In the genomic region with DNA sequence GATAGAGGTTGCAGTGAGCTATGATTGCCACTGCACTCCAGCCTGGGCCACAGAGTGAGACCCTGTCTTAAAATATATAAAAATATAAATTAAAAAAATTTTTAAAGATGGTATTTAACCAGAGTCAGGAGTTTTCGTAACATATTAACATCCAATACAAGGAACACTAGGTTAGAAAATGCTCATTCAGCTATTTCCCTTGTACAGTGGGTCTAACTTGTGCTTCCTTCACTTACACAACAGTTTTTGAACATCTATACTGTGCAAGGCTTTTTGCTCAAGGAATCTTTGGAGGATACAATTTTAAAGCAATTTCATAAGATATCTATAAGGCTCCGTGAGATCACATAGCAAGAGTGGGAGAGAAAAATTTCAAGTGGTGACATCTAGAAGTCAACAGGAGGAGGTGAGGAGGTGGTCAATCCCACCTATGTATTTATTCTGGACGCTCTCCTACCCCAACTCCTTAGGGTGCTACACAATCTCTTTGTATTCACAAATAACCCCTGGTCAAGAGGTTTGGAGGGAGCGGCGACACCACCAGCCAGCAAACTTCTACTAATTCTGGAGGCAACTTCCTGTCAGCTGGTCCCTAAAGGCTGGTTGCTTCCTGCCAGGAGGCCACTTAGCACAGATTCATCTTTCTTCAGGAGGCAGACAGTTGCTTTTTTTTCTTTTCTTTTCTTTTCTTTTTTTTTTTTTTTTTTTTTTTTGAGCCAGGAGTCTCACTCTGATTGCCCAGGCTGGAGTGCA, we compare ENCODE assay signal across 21 cellular contexts. TPM values are rescaled to one million over a fixed set of nuclear protein-coding genes. Genes with fewer than 3 reads are reported as not detected.
DNase-seq lines count a peak whose midpoint lies in the region; ATAC-seq, FAIRE-seq and TF ChIP-seq lines count a peak whose summit lies in the region.
"Had no signal": no experiment of that assay in that cellular context is flagged by ENCODE, and none has a peak within 500 bp of the region (broad histone marks: within the 10 kb centered on the region; RNA-seq: fewer than 3 reads in every experiment).

No MANE protein-coding gene starts in this region.

- no peaks in the 10 kb centered on the region for H3K36me3 ChIP-seq in OCI-LY1 (ENCODE audit: insufficient read depth, low read length)
- H3K36me3 ChIP-seq: uterus had no signal

- CTCF ChIA-PET in activated CD8-positive, alpha-beta memory T cell treated with anti-CD3 and anti-CD28 coated beads, Interleukin-2, amount 10 ng/mL, durations not matched to agents 7 days and 5 days (lab: Charles Lee) = interaction anchor here (0.7 to 1.2 kb wide), 3 partner anchors 14 to 173 kb away, joined by 3 to 4 read pairs (median 3); no protein-coding TSS in a partner anchor

- H3K4me3 Mint-ChIP-seq in activated CD8-positive, alpha-beta memory T cell treated with anti-CD3 and anti-CD28 coated beads, Interleukin-2, amount 10 ng/mL, durations not matched to agents 7 days and 5 days = no peak overlapping the region
- H3K4me3 Mint-ChIP-seq: immature natural killer cell; natural killer cell treated with Interleukin-12 subunit alpha and Interleukin-12 subunit beta and Interleukin-15 and Interleukin-18, amount 100 ng/mL, for 72 hours had no signal

- peak overlapping the region; percentile 54 for H3K27ac ChIP-seq in OCI-LY1 (ENCODE audit: low read depth, low read length, poor library complexity, severe bottlenecking)
- H3K27ac ChIP-seq in foreskin keratinocyte = peak overlapping the region; percentile 27
- H3K27ac ChIP-seq: GM23248, uterus had no signal

- H3K27ac Mint-ChIP-seq in activated CD8-positive, alpha-beta memory T cell treated with anti-CD3 and anti-CD28 coated beads, Interleukin-2, amount 10 ng/mL, durations not matched to agents 7 days and 5 days = peak overlapping the region; percentile 62
- H3K27ac Mint-ChIP-seq: progenitor cell of endocrine pancreas had no signal

- no peaks in the 10 kb centered on the region for H3K79me2 ChIP-seq in OCI-LY1 (ENCODE audit: insufficient read depth, low read length)

- H3F3A ChIP-seq in OCI-LY1 (ENCODE audit: insufficient read depth, low read length) = no peaks in the 10 kb centered on the region

- H3K9me2 ChIP-seq in OCI-LY1 (ENCODE audit: low read depth, low read length) = no peaks in the 10 kb centered on the region

- H3K36me3 Mint-ChIP-seq in activated CD8-positive, alpha-beta memory T cell treated with anti-CD3 and anti-CD28 coated beads, Interleukin-2, amount 10 ng/mL, durations not matched to agents 7 days and 5 days = peaks cover 30% of the 10 kb centered on the region
- H3K36me3 Mint-ChIP-seq: immature natural killer cell; natural killer cell treated with Interleukin-12 subunit alpha and Interleukin-12 subunit beta and Interleukin-15 and Interleukin-18, amount 100 ng/mL, for 72 hours had no signal

- H4K20me1 ChIP-seq in OCI-LY1 (ENCODE audit: insufficient read depth, low read length) = no peaks in the 10 kb centered on the region

- TF ChIP-seq CTCF in OCI-LY1 (IDR thresholded peaks at IDR 0.05; ENCODE audit: low read length) (no peak), foreskin keratinocyte (conservative IDR thresholded peaks at IDR 0.05) (no peak)

- peak overlapping the region; percentile 29; the same call in 1 of the 2 replicates for H3K4me2 ChIP-seq in OCI-LY1 (ENCODE audit: low read length)

- H3K27me3 Mint-ChIP-seq in activated CD8-positive, alpha-beta memory T cell treated with anti-CD3 and anti-CD28 coated beads, Interleukin-2, amount 10 ng/mL, durations not matched to agents 7 days and 5 days = no peaks in the 10 kb centered on the region
- H3K27me3 Mint-ChIP-seq: natural killer cell treated with Interleukin-12 subunit alpha and Interleukin-12 subunit beta and Interleukin-15 and Interleukin-18, amount 100 ng/mL, for 72 hours; progenitor cell of endocrine pancreas had no signal

- no peak overlapping the region for H2AFZ ChIP-seq in OCI-LY1 (ENCODE audit: low read length)
- H2AFZ ChIP-seq: GM23248 had no signal

- no peaks in the 10 kb centered on the region for H3K9me3 Mint-ChIP-seq in activated CD8-positive, alpha-beta memory T cell treated with anti-CD3 and anti-CD28 coated beads, Interleukin-2, amount 10 ng/mL, durations not matched to agents 7 days and 5 days (ENCODE audit: low read depth)
- H3K9me3 Mint-ChIP-seq: immature natural killer cell; natural killer cell treated with Interleukin-12 subunit alpha and Interleukin-12 subunit beta and Interleukin-15 and Interleukin-18, amount 100 ng/mL, for 72 hours had no signal

- H3K4me1 ChIP-seq in OCI-LY1 (ENCODE audit: insufficient read depth, low read length, severe bottlenecking) (peaks cover 58% of the 10 kb centered on the region), foreskin keratinocyte (peaks cover under 1% of the 10 kb centered on the region)

- no peak overlapping the region for H3K9ac ChIP-seq in OCI-LY1 (ENCODE audit: low read length)
- H3K9ac ChIP-seq: GM23248 had no signal

- H3K27me3 ChIP-seq in OCI-LY1 (ENCODE audit: insufficient read depth, low read length) (no peaks in the 10 kb centered on the region), foreskin keratinocyte (no peaks in the 10 kb centered on the region)
- H3K27me3 ChIP-seq: body of pancreas, uterus had no signal

- H3K9me3 ChIP-seq in OCI-LY1 (ENCODE audit: low read length) = no peaks in the 10 kb centered on the region
- H3K9me3 ChIP-seq: body of pancreas, uterus had no signal

- no peak overlapping the region for H3K4me3 ChIP-seq in OCI-LY1 (ENCODE audit: low read depth, low read length, poor library complexity, severe bottlenecking)
- H3K4me3 ChIP-seq: body of pancreas, GM23248, lung, uterus had no signal

- ATAC-seq in activated CD8-positive, alpha-beta memory T cell treated with anti-CD3 and anti-CD28 coated beads, Interleukin-2, amount 10 ng/mL, durations not matched to agents 7 days and 5 days = no peak
- no peak for ATAC-seq in foreskin keratinocyte
- ATAC-seq in HG03025 (IDR thresholded peaks at IDR 0.05; ENCODE audit: low FRiP score, unreplicated experiment) = no peak
- ATAC-seq in SK-N-SH treated with all-trans-retinoic acid at 6 μM for 48 hours = no peak
- ATAC-seq in GM21529 (IDR thresholded peaks at IDR 0.05; ENCODE audit: unreplicated experiment) = no peak
- ATAC-seq: body of pancreas; natural killer cell treated with Interleukin-12 subunit alpha and Interleukin-12 subunit beta and Interleukin-15 and Interleukin-18, amount 100 ng/mL, for 72 hours had no signal

- DNase-seq in activated CD8-positive, alpha-beta memory T cell treated with anti-CD3 and anti-CD28 coated beads, Interleukin-2, amount 10 ng/mL, durations not matched to agents 7 days and 5 days = no peak
- no peak for DNase-seq in activated CD8-positive, alpha-beta memory T cell treated with anti-CD3 and anti-CD28 coated beads, Interleukin-2, amount 50 U/mL, for 4 hours
- DNase-seq in GM18507 (ENCODE audit: extremely low spot score, insufficient read length, low read depth) = no peak
- DNase-seq in foreskin keratinocyte = no peak
- DNase-seq: ACHN; activated effector memory CD4-positive, alpha-beta T cell treated with anti-CD3 and anti-CD28 coated beads, Interleukin-2, amount 50 U/mL, for 16 hours; body of pancreas; COR-L47; GM23248; immature natural killer cell; NCI-H1436; NCI-H226; SHP77 treated with DMSO at 0.1 percent for 48 hours; uterus had no signal

- peak; percentile 78 for FAIRE-seq in GM18507 (lab: Jason Lieb, UNC)

- H3K4me1 Mint-ChIP-seq in activated CD8-positive, alpha-beta memory T cell treated with anti-CD3 and anti-CD28 coated beads, Interleukin-2, amount 10 ng/mL, durations not matched to agents 7 days and 5 days = peaks cover 24% of the 10 kb centered on the region

TF ChIP-seq in SK-N-SH treated with all-trans-retinoic acid at 6 μM for 48 hours, 23 proteins besides CTCF, POLR2A, EP300 and RAD21:
- TF ChIP-seq GLIS3 (CRISPR knock-in tag; IDR thresholded peaks at IDR 0.05) = no peak
- TF ChIP-seq, protein P1, sequence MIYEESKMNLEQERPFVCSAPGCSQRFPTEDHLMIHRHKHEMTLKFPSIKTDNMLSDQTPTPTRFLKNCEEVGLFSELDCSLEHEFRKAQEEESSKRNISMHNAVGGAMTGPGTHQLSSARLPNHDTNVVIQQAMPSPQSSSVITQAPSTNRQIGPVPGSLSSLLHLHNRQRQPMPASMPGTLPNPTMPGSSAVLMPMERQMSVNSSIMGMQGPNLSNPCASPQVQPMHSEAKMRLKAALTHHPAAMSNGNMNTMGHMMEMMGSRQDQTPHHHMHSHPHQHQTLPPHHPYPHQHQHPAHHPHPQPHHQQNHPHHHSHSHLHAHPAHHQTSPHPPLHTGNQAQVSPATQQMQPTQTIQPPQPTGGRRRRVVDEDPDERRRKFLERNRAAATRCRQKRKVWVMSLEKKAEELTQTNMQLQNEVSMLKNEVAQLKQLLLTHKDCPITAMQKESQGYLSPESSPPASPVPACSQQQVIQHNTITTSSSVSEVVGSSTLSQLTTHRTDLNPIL (CRISPR knock-in tag; IDR thresholded peaks at IDR 0.05; ENCODE audit: low read depth) = no peak
- TF ChIP-seq ZC3H10 (CRISPR knock-in tag; IDR thresholded peaks at IDR 0.05) = no peak
- TF ChIP-seq TOX (CRISPR knock-in tag; IDR thresholded peaks at IDR 0.05; ENCODE audit: borderline replicate concordance) = no peak
- no peak for TF ChIP-seq SNAI2 (CRISPR knock-in tag; IDR thresholded peaks at IDR 0.05)
- TF ChIP-seq RARB (CRISPR knock-in tag; IDR thresholded peaks at IDR 0.05) = no peak
- no peak for TF ChIP-seq CSRNP3 (CRISPR knock-in tag; IDR thresholded peaks at IDR 0.05)

RNA-seq across cellular contexts. Expression of gene DUSP16, which starts 22.2 kb away (rescaled TPM):
- total RNA-seq in activated CD8-positive, alpha-beta memory T cell treated with anti-CD3 and anti-CD28 coated beads, Interleukin-2, amount 10 ng/mL, durations not matched to agents 7 days and 5 days = 10 to 100 TPM; 43.0 to 69.0 TPM
- 12.4 and 15.0 TPM in 2 replicates for total RNA-seq in foreskin keratinocyte
- polyA plus RNA-seq in foreskin keratinocyte = 3.9 and 4.0 TPM in 2 replicates
